Comparison of ENCODE assay signal across 9 cellular contexts in genomic region chr1:209926045-209926444, GRCh38. TPM values are rescaled to one million over a fixed set of nuclear protein-coding genes. Genes with fewer than 3 reads are reported as not detected.
DNase-seq lines count a peak whose midpoint lies in the region; FAIRE-seq and TF ChIP-seq lines count a peak whose summit lies in the region.
"Had no signal": no experiment of that assay in that cellular context is flagged by ENCODE, and none has a peak within 500 bp of the region (broad histone marks: within the 10 kb centered on the region; RNA-seq: fewer than 3 reads in every experiment).

No MANE protein-coding gene starts in this region.

- H3K4me3 Mint-ChIP-seq in nephron progenitor cell, result no peak overlapping the region
- H3K4me3 Mint-ChIP-seq: CD8-positive, alpha-beta memory T cell had no signal

- no peak overlapping the region for H3K27ac ChIP-seq in transverse colon

- no peak for TF ChIP-seq POLR2A in transverse colon (IDR thresholded peaks at IDR 0.05)

- H3K27me3 Mint-ChIP-seq in nephron progenitor cell (ENCODE audit: low read depth, poor library complexity), result peaks cover 4% of the 10 kb centered on the region

- no peak for TF ChIP-seq EP300 in transverse colon (IDR thresholded peaks at IDR 0.05; ENCODE audit: low read depth)

- 24 to 67% methylated on average over 1 to 3 of the region's 3 CpGs for WGBS in transverse colon (ENCODE audit: low coverage in 1 of 2), 2 donors

- H3K27ac Mint-ChIP-seq in nephron progenitor cell, result no peak overlapping the region
- H3K27ac Mint-ChIP-seq: CD8-positive, alpha-beta memory T cell had no signal

- intact Hi-C loops in transverse colon (cut with DNase I; ENCODE audit: low total_unique reads), result no loop called here

- no peaks in the 10 kb centered on the region for H3K4me1 Mint-ChIP-seq in nephron progenitor cell
- H3K4me1 Mint-ChIP-seq: CD8-positive, alpha-beta memory T cell had no signal

- in situ Hi-C loops in transverse colon (cut with MboI; ENCODE audit: low pct_ligation_motif_present in 1 of 4, low pct_unique_long_range_greater_than_20kb in 1 of 4, low sequenced_read_pairs in 3 of 4), result no loop called here

- peak; percentile 61 for DNase-seq in AG08396 (ENCODE audit: low spot score)
- peak; percentile 29 for DNase-seq in HTR-8/SVneo (ENCODE audit: insufficient read length, low spot score)
- DNase-seq in NCI-H748 treated with DMSO at 0.1 percent for 48 hours (lab: John Stamatoyannopoulos, UW), result peak; percentile 30
- DNase-seq in epithelial cell of proximal tubule (ENCODE audit: low read depth), result peak; percentile 29
- DNase-seq in KG1 (lab: John Stamatoyannopoulos, UW), result no peak
- no peak for DNase-seq in transverse colon
- no peak for DNase-seq in retina
- DNase-seq in nephron progenitor cell, result no peak
- DNase-seq: CD8-positive, alpha-beta memory T cell had no signal

- H3K4me3 ChIP-seq in epithelial cell of proximal tubule (ENCODE audit: low read depth, low read length) (no peak overlapping the region), transverse colon (no peak overlapping the region)

- peaks cover 3% of the 10 kb centered on the region for H3K9me3 Mint-ChIP-seq in nephron progenitor cell

- H3K36me3 ChIP-seq in transverse colon, result no peaks in the 10 kb centered on the region

- H3K27me3 ChIP-seq in transverse colon, result no peaks in the 10 kb centered on the region

- no peaks in the 10 kb centered on the region for H3K4me1 ChIP-seq in transverse colon

- FAIRE-seq in HTR-8/SVneo (lab: Jason Lieb, UNC), result no peak

- H3K9me3 ChIP-seq in transverse colon, result no peaks in the 10 kb centered on the region

- no peaks in the 10 kb centered on the region for H3K36me3 Mint-ChIP-seq in nephron progenitor cell (ENCODE audit: low read depth)

- no peak for TF ChIP-seq CTCF in epithelial cell of proximal tubule (conservative IDR thresholded peaks at IDR 0.05; ENCODE audit: low read depth, low read length)
- TF ChIP-seq CTCF in transverse colon (IDR thresholded peaks at IDR 0.05), result no peak
- no peak for TF ChIP-seq CTCF in nephron progenitor cell (IDR thresholded peaks at IDR 0.05)

RNA-seq across cellular contexts. Expression of gene SYT14, which starts 12.0 kb away (rescaled TPM):
- 3.9 and 7.6 TPM in 2 replicates for total RNA-seq in epithelial cell of proximal tubule
- total RNA-seq in transverse colon, result under 1 TPM in 1 of 4 donors, not detected in 3; under 0.01 TPM
- total RNA-seq: CD8-positive, alpha-beta memory T cell had no signal

Comparison
In these comparisons a context has a peak if more than half of its experiments do, and no peak if none do; other contexts are left out.
1. DNase-seq: peak in AG08396 (single experiment), HTR-8/SVneo (single experiment), NCI-H748 treated with DMSO at 0.1 percent for 48 hours (single experiment) and epithelial cell of proximal tubule (single experiment); none in KG1 (single experiment), transverse colon (single experiment), retina (single experiment) and nephron progenitor cell (single experiment).